ENCODE assay signal across 8 cellular contexts in the genomic region with DNA sequence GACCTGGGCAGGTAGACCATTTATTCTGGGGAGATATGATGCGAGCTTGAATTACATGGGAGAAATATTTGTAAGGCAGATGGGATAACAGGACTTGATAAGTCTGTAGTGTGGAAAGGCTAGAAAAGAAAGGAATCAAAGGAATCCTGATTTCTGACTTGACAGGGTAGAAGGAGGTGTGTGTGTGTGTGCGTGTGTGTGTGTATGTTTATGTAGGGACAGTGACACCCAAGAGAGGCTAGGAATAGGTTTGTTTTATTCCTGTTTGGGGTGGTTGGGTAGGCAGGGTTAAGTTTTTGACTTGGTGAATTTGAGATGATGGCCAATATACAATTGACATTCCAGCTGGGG. TPM values are rescaled to one million over a fixed set of nuclear protein-coding genes. Genes with fewer than 3 reads are reported as not detected.
DNase-seq lines count a peak whose midpoint lies in the region; ATAC-seq and TF ChIP-seq lines count a peak whose summit lies in the region.
"Had no signal": no experiment of that assay in that cellular context is flagged by ENCODE, and none has a peak within 500 bp of the region (broad histone marks: within the 10 kb centered on the region; RNA-seq: fewer than 3 reads in every experiment).

No MANE protein-coding gene starts in this region.

- H3K36me3 ChIP-seq in SJSA1 = peaks cover 4% of the 10 kb centered on the region; the same call in 1 of the 2 replicates
- H3K36me3 ChIP-seq in gastroesophageal sphincter = peaks cover 0 to 2% of the 10 kb centered on the region in 2 donors

- peak overlapping the region; percentile 92 to 97 for H3K27ac Mint-ChIP-seq in stimulated activated naive CD8-positive, alpha-beta T cell treated with anti-CD3 and anti-CD28 coated beads, Interleukin-15, amount 100 ng/mL, for 72 hours

- peaks cover 68% of the 10 kb centered on the region for H3K4me1 Mint-ChIP-seq in stimulated activated naive CD8-positive, alpha-beta T cell treated with anti-CD3 and anti-CD28 coated beads, Interleukin-15, amount 100 ng/mL, for 72 hours

- ATAC-seq in GM21447 (IDR thresholded peaks at IDR 0.05; ENCODE audit: unreplicated experiment) = peak; percentile 13
- no peak for ATAC-seq in gastroesophageal sphincter
- peak; percentile 3 for ATAC-seq in stimulated activated naive CD8-positive, alpha-beta T cell treated with anti-CD3 and anti-CD28 coated beads, Interleukin-15, amount 100 ng/mL, for 72 hours
- ATAC-seq in GM19397 (IDR thresholded peaks at IDR 0.05; ENCODE audit: unreplicated experiment) = no peak
- no peak for ATAC-seq in GM19324 (IDR thresholded peaks at IDR 0.05; ENCODE audit: low FRiP score, unreplicated experiment)

- H3K4me3 Mint-ChIP-seq in stimulated activated naive CD8-positive, alpha-beta T cell treated with anti-CD3 and anti-CD28 coated beads, Interleukin-15, amount 100 ng/mL, for 72 hours = peak overlapping the region; percentile 78 to 86

- TF ChIP-seq POLR2A in gastroesophageal sphincter (IDR thresholded peaks at IDR 0.05) = no peak

- H3K27me3 ChIP-seq in SJSA1 (replicated peaks) = no peaks in the 10 kb centered on the region
- no peaks in the 10 kb centered on the region for H3K27me3 ChIP-seq in gastroesophageal sphincter

- H3K27ac ChIP-seq in SJSA1 = peak overlapping the region; percentile 93; the same call in 1 of the 2 replicates
- H3K27ac ChIP-seq in gastroesophageal sphincter = peak overlapping the region; percentile 81 to 94 (median 86)
- H3K27ac ChIP-seq: SK-N-MC had no signal

- 65 to 80% methylated on average over 2 of the region's 2 CpGs for WGBS in gastroesophageal sphincter (ENCODE audit: low coverage in 1 of 2), 2 donors

- no peaks in the 10 kb centered on the region for H3K9me3 Mint-ChIP-seq in stimulated activated naive CD8-positive, alpha-beta T cell treated with anti-CD3 and anti-CD28 coated beads, Interleukin-15, amount 100 ng/mL, for 72 hours

- no peak for DNase-seq in SJSA1 (ENCODE audit: low read depth in 1 of 2, low spot score in 2 of 2)
- DNase-seq in stimulated activated naive CD8-positive, alpha-beta T cell treated with anti-CD3 and anti-CD28 coated beads, Interleukin-15, amount 100 ng/mL, for 72 hours = no peak
- no peak for DNase-seq in stimulated activated CD4-positive, alpha-beta T cell treated with anti-CD3 and anti-CD28 coated beads, Interleukin-1b, Interleukin-23, amount 100 ng/mL, for 48 hours

- H3K4me1 ChIP-seq in SJSA1 (replicated peaks) (peaks cover 51% of the 10 kb centered on the region), gastroesophageal sphincter (peaks cover 0 to 49% (median 6%) of the 10 kb centered on the region in 3 donors)

- H3K4me3 ChIP-seq in SJSA1 (peak overlapping the region; percentile 76), gastroesophageal sphincter (peak overlapping the region; percentile 97 to 99)
- H3K4me3 ChIP-seq: SK-N-MC had no signal

- no peak for TF ChIP-seq EP300 in gastroesophageal sphincter (IDR thresholded peaks at IDR 0.05)

- H3K27me3 Mint-ChIP-seq in stimulated activated naive CD8-positive, alpha-beta T cell treated with anti-CD3 and anti-CD28 coated beads, Interleukin-15, amount 100 ng/mL, for 72 hours = no peaks in the 10 kb centered on the region

- H3K9me3 ChIP-seq in SJSA1 (replicated peaks) (no peaks in the 10 kb centered on the region), gastroesophageal sphincter (no peaks in the 10 kb centered on the region)

- no peak for TF ChIP-seq CTCF in gastroesophageal sphincter (IDR thresholded peaks at IDR 0.05)

RNA-seq across cellular contexts. Expression of a gene that starts 0.4 kb away (rescaled TPM):
- total RNA-seq in SJSA1 (2014; rRNA removed; shearing (Covaris generic)) = 63.2 and 66.5 TPM in 2 replicates
- 10 to 100 TPM; 27.7 to 56.4 (median 49.8) TPM for total RNA-seq in gastroesophageal sphincter

RNA-seq across cellular contexts. Expression of a gene that starts 24.4 kb away (rescaled TPM):
- 16.2 and 22.8 TPM in 2 replicates for total RNA-seq in SJSA1 (2014; rRNA removed; shearing (Covaris generic))
- 10 to 100 TPM in 3 of 4 donors, 1 to 10 TPM in 1; 9.9 to 20.9 (median 18.8) TPM for total RNA-seq in gastroesophageal sphincter

Comparison
In these comparisons a context has a peak if more than half of its experiments do, and no peak if none do; other contexts are left out.
1. ATAC-seq: peak in GM21447 (single experiment) and stimulated activated naive CD8-positive, alpha-beta T cell treated with anti-CD3 and anti-CD28 coated beads, Interleukin-15, amount 100 ng/mL, for 72 hours (single experiment); none in gastroesophageal sphincter (single experiment), GM19397 (single experiment) and GM19324 (single experiment).